18 cellular contexts compared by ENCODE assay signal in genomic region chr3:58722526-58722925, GRCh38. TPM values are rescaled to one million over a fixed set of nuclear protein-coding genes. Genes with fewer than 3 reads are reported as not detected.
"Had no signal": no experiment of that assay in that cellular context is flagged by ENCODE, and none has a peak within 500 bp of the region (broad histone marks: within the 10 kb centered on the region; RNA-seq: fewer than 3 reads in every experiment).

No MANE protein-coding gene starts in this region.

- H3K4me1 ChIP-seq: adrenal gland, colonic mucosa, psoas muscle, right lobe of liver had no signal

- H3K4me3 ChIP-seq: adrenal gland, colonic mucosa, gastroesophageal sphincter, mucosa of descending colon, psoas muscle, right lobe of liver had no signal

- H3K27ac ChIP-seq: adrenal gland, colonic mucosa, gastroesophageal sphincter, psoas muscle, right lobe of liver had no signal

- H3K27me3 ChIP-seq: adrenal gland, colonic mucosa, gastroesophageal sphincter, right lobe of liver had no signal

- H3K9me3 ChIP-seq: adrenal gland, colonic mucosa, gastroesophageal sphincter, mucosa of descending colon, psoas muscle, right lobe of liver had no signal

- DNase-seq: activated CD4-positive, alpha-beta T cell treated with anti-CD3 and anti-CD28 coated beads, Interleukin-2, amount 50 U/mL, for 1 hour; activated naive CD4-positive, alpha-beta T cell treated with anti-CD3 and anti-CD28 coated beads, Interleukin-2, amount 50 U/mL, for 16 hours; activated T-cell treated with anti-CD3 and anti-CD28 coated beads for 4 hours; colonic mucosa; effector CD4-positive, alpha-beta T cell; mucosa of descending colon; natural killer cell; nucleus accumbens; psoas muscle; right lobe of liver; stimulated activated CD4-positive, alpha-beta T cell treated with anti-CD3 and anti-CD28 coated beads, Interleukin-2, amount 100 ng/mL, for 24 hours; stimulated activated naive B cell treated with anti-CD40 and anti-IgM and Interleukin-4, amounts not matched to agents 10 μg/mL and 1 μg/mL and 100 μg/mL, for 72 hours; substantia nigra had no signal

- H3K36me3 ChIP-seq: adrenal gland, colonic mucosa, gastroesophageal sphincter, right lobe of liver had no signal

- ATAC-seq: activated T-helper 17 cell treated with anti-CD3 and anti-CD28 coated beads, Interleukin-2, amount 50 U/mL, for 72 hours; gastroesophageal sphincter; mucosa of descending colon; natural killer cell; psoas muscle; right lobe of liver; stimulated activated naive B cell treated with anti-CD40 and anti-IgM and Interleukin-4, amounts not matched to agents 10 μg/mL and 1 μg/mL and 100 μg/mL, for 72 hours had no signal

RNA-seq across cellular contexts. Expression of gene FAM3D, which starts 56.0 kb away (rescaled TPM):
- total RNA-seq: activated CD8-positive, alpha-beta memory T cell treated with anti-CD3 and anti-CD28 coated beads for 36 hours; activated T-helper 17 cell treated with anti-CD3 and anti-CD28 coated beads, Interleukin-2, amount 50 U/mL, for 72 hours; cardiac septum; natural killer cell; psoas muscle; right lobe of liver had no signal
